In the genomic region with DNA sequence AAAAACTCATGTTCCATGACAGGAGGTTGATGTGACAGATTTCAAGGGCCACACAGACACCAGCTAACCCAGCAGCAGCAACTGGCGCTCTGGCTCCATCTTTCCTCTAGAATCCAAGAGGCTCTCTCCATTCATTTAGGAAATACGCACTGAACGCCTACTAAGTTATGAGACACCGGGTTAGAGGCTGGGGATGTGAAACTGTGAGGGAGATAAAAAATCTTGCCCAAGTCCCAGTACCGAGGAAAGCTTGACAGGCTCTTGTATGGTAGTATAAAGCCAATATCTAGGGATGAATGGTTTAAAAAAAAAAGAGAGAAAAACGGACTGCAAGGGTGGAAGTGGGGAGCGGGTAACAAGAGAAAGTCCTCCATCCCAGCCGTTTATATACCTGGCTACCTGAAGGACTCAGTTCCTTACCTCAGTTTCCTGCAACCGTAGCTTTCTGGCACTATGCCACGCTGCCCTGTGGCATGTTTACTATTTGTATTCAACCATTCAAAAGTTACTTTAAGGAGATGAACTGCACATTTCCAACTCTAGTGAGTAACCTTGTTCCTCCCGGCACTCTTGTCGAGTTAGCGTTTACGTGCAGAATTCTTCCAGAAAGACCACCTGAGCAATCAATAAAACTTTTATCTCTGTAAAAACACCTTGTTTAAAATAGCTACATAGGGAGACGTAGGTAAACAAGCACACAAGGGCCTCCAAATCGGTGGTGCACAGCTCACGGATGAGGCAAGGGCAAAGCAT, we compare ENCODE assay signal across 8 cellular contexts. TPM values are rescaled to one million over a fixed set of nuclear protein-coding genes. Genes with fewer than 3 reads are reported as not detected.
DNase-seq lines count a peak whose midpoint lies in the region; TF ChIP-seq lines count a peak whose summit lies in the region.

No MANE protein-coding gene starts in this region.

- DNase-seq in SIG-M5 treated with dmso at 0.1 percent for 504 hours (lab: John Stamatoyannopoulos, UW; ENCODE audit: unreplicated experiment) (peak; percentile 29), SIG-M5 (lab: John Stamatoyannopoulos, UW) (no peak), SJCRH30 (no peak), fibroblast of mammary gland (ENCODE audit: low read depth) (no peak), trophoblast cell (no peak), NCI-H1694 (lab: John Stamatoyannopoulos, UW) (no peak), inferior parietal cortex (ENCODE audit: extremely low spot score) (no peak)
- no peak for DNase-seq in stimulated activated naive CD4-positive, alpha-beta T cell treated with Interleukin-2 at 50 U/mL for 16 hours (lab: John Stamatoyannopoulos, UW)

- H2AFZ ChIP-seq in trophoblast cell (ENCODE audit: insufficient read depth, low read length, poor library complexity): no peak overlapping the region

- no peaks in the 10 kb centered on the region for H3K9me3 ChIP-seq in SJCRH30 (replicated peaks)
- no peaks in the 10 kb centered on the region for H3K9me3 ChIP-seq in trophoblast cell (ENCODE audit: insufficient read depth, low read depth, low read length)

- peak overlapping the region; percentile 47 for H3K9ac ChIP-seq in trophoblast cell (ENCODE audit: low read length)

- no peak for TF ChIP-seq CTCF in fibroblast of mammary gland (conservative IDR thresholded peaks at IDR 0.05; ENCODE audit: control insufficient read depth, insufficient read depth, low read depth, low read length)

- H3K36me3 ChIP-seq in SJCRH30 (no peaks in the 10 kb centered on the region), trophoblast cell (ENCODE audit: control insufficient read depth in 1 of 2, insufficient read depth in 2 of 2, low read length in 2 of 2) (no peaks in the 10 kb centered on the region)

- H3K27ac ChIP-seq in SJCRH30 (no peak overlapping the region; the same call in 1 of the 2 replicates), trophoblast cell (ENCODE audit: low read depth, low read length) (peak overlapping the region; percentile 30)

- peak overlapping the region; percentile 86 for H3K4me3 ChIP-seq in SJCRH30
- H3K4me3 ChIP-seq in fibroblast of mammary gland (ENCODE audit: control insufficient read depth, low read depth, low read length): peak overlapping the region; percentile 45
- H3K4me3 ChIP-seq in trophoblast cell (ENCODE audit: low read depth, low read length): peak overlapping the region; percentile 65

- peaks cover 4% of the 10 kb centered on the region; the same call in 1 of the 2 replicates for H3K4me1 ChIP-seq in SJCRH30
- peaks cover 4 to 5% of the 10 kb centered on the region in 2 experiments for H3K4me1 ChIP-seq in trophoblast cell (ENCODE audit: control insufficient read depth in 1 of 2, insufficient read depth in 2 of 2, low read length in 2 of 2)

- peak overlapping the region; percentile 70 for H3K4me2 ChIP-seq in trophoblast cell (ENCODE audit: low read length)

- H3K14ac ChIP-seq in trophoblast cell (ENCODE audit: low read length): peak overlapping the region; percentile 55

- no peak overlapping the region for H2BK12ac ChIP-seq in trophoblast cell (ENCODE audit: low read length)

- H4K91ac ChIP-seq in trophoblast cell (ENCODE audit: low read depth, low read length): no peak overlapping the region

- no peak overlapping the region for H4K12ac ChIP-seq in trophoblast cell (ENCODE audit: low read depth, low read length)

- H3K4ac ChIP-seq in trophoblast cell (ENCODE audit: low read depth, low read length): no peak overlapping the region

- peak overlapping the region; percentile 67 for H4K8ac ChIP-seq in trophoblast cell (ENCODE audit: low read depth, low read length)

- H3K23ac ChIP-seq in trophoblast cell (ENCODE audit: low read length): no peak overlapping the region

- peaks cover 7% of the 10 kb centered on the region for H3K79me1 ChIP-seq in trophoblast cell (ENCODE audit: low read length)

- no peak overlapping the region for H3K18ac ChIP-seq in trophoblast cell (ENCODE audit: low read length)

- peaks cover 3% of the 10 kb centered on the region for H3K79me2 ChIP-seq in trophoblast cell (ENCODE audit: control insufficient read depth, insufficient read depth, low read length, poor library complexity)

- H3K27me3 ChIP-seq in SJCRH30: no peaks in the 10 kb centered on the region
- H3K27me3 ChIP-seq in trophoblast cell (ENCODE audit: insufficient read depth, low read length): no peaks in the 10 kb centered on the region

- H2BK120ac ChIP-seq in trophoblast cell (ENCODE audit: insufficient read depth, low read length, poor library complexity): no peak overlapping the region

- H2AK5ac ChIP-seq in trophoblast cell (ENCODE audit: low read length): no peak overlapping the region

- H2BK5ac ChIP-seq in trophoblast cell (ENCODE audit: low read depth, low read length, poor library complexity): no peak overlapping the region

- WGBS in trophoblast cell (ENCODE audit: extremely low coverage, insufficient coverage, insufficient read length): no CpG with 5 or more reads among the region's 17 CpGs

RNA-seq across cellular contexts. Expression of gene BEND3, which starts 1.7 kb away (rescaled TPM):
- total RNA-seq in SJCRH30 (2014; rRNA removed; shearing (Covaris generic)): 7.1 and 7.3 TPM in 2 replicates
- polyA plus RNA-seq in trophoblast cell (2013): 6.7 and 6.8 TPM in 2 replicates
